In the genomic region with DNA sequence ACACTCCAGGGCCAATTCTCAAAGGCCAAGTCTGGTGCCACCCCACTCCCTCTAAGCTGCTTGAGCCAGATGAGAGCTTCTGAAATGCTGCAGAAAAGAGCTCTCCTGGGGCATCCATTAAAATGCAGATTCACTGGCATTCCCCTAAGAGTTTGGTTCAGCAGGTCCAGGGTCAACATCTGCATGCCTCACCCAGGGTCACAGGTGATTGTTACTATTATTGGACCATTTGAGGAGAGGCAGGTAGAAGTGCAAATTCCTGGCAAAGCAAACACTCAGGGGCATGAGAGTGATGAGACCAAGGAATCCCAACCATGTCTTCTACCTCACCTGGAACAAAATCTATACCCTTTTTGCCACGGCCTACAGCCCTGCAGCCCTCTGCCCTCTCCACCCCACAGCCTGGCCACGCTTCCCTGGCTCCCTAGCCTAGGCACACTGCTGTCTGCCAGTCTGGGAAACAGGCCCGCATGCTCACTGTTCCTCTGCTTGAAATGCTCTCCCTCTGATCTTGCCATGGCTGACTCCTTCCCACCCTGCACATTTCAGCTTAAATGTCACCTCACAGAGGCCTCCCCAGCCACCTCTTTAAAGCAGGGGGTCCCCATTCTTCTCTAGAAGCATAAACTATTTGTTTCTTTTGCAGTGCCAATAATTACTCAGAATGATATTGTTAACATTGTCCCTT, we compare ENCODE assay signal across 1 cellular context.
A peak's percentile ranks its signal among the peaks of the same experiment; 100 is the strongest.
TF ChIP-seq lines count a peak whose summit lies in the region.

No MANE protein-coding gene starts in this region.

TF ChIP-seq in HEK293, 187 proteins besides CTCF, POLR2A, EP300 and RAD21:
- TF ChIP-seq ZNF16 (tag by site-specific recombination; IDR thresholded peaks at IDR 0.05; ENCODE audit: low read depth) (peak; percentile 77), ZNF785 (tag by site-specific recombination; IDR thresholded peaks at IDR 0.05) (no peak)
